In the genomic region with DNA sequence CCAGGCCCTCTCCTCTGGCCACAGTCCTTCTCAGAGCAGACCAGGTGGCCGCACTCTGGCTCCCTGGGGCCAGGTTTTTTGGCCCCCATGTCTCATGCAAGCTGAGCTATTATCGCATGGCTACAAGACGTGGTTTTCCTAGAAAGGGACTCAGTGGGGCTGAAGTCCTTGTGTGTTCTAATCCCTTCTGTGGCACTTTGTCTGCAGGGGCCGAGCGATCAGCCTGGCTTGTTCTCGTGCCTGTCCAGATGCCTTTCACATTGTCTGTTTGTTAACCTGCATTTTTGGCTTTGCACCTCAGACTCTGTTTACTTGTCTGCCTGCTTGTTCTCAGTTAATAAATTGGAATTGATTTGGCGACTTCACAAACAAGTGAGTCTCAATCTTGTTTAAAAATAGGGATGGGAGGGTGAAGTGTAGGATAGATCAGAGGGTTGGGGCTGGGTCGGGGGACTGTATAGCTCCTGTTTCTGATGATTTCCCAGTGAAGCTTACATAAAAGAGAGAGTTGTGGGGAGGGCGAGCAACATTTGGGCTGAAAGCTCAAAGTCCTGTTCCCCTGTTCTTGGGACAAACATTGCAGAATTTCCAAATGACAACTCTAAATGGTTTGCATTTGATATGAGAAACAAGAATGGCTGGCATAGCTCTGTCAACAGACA, we compare ENCODE assay signal across 9 cellular contexts.
"Had no signal": no experiment of that assay in that cellular context is flagged by ENCODE, and none has a peak within 500 bp of the region (broad histone marks: within the 10 kb centered on the region; RNA-seq: fewer than 3 reads in every experiment).

No MANE protein-coding gene starts in this region.

- H3K4me3 Mint-ChIP-seq: dendritic cell treated with granulocyte-macrophage colony-stimulating factor and Interleukin-4, amounts not matched to agents 40 ng/mL and 50 ng/mL, for 4 days had no signal

- H3K27ac ChIP-seq: gastroesophageal sphincter, left ventricle myocardium inferior, ovary, thyroid gland, uterus had no signal

- H3K4me1 ChIP-seq: gastroesophageal sphincter, left ventricle myocardium inferior, thyroid gland, uterus had no signal

- H3K9me3 ChIP-seq: ovary, thyroid gland, uterus had no signal

- DNase-seq: activated CD4-positive, CD25-positive, alpha-beta regulatory T cell treated with anti-CD3 and anti-CD28 coated beads, Interleukin-2, amount 50 U/mL, for 72 hours; cerebellar nuclear complex; left ventricle myocardium inferior; mesendoderm; ovary; thyroid gland; uterus had no signal

- H3K4me3 ChIP-seq: gastroesophageal sphincter, left ventricle myocardium inferior, ovary, thyroid gland, uterus had no signal

- H3K27me3 Mint-ChIP-seq: dendritic cell treated with granulocyte-macrophage colony-stimulating factor and Interleukin-4, amounts not matched to agents 40 ng/mL and 50 ng/mL, for 4 days had no signal

- H3K27me3 ChIP-seq: gastroesophageal sphincter, ovary, thyroid gland, uterus had no signal

- H3K36me3 ChIP-seq: gastroesophageal sphincter, left ventricle myocardium inferior, ovary, thyroid gland, uterus had no signal

- ATAC-seq: gastroesophageal sphincter had no signal

- H3K27ac Mint-ChIP-seq: dendritic cell treated with granulocyte-macrophage colony-stimulating factor and Interleukin-4, amounts not matched to agents 40 ng/mL and 50 ng/mL, for 4 days had no signal
